14 cellular contexts compared by ENCODE assay signal in genomic region chr17:57242148-57242547, GRCh38. TPM values are rescaled to one million over a fixed set of nuclear protein-coding genes. Genes with fewer than 3 reads are reported as not detected.
A peak's percentile ranks its signal among the peaks of the same experiment; 100 is the strongest.
DNase-seq lines count a peak whose midpoint lies in the region; ATAC-seq lines count a peak whose summit lies in the region.
"Had no signal": no experiment of that assay in that cellular context is flagged by ENCODE, and none has a peak within 500 bp of the region (broad histone marks: within the 10 kb centered on the region; RNA-seq: fewer than 3 reads in every experiment).

No MANE protein-coding gene starts in this region.

- H3K4me1 Mint-ChIP-seq in activated CD4-positive, alpha-beta T cell treated with anti-CD3 and anti-CD28 coated beads, Interleukin-2, amount 10 ng/mL, durations not matched to agents 24 days and 14 days, result peaks cover 7% of the 10 kb centered on the region
- H3K4me1 Mint-ChIP-seq: activated B cell treated with CpG ODN at 0.5 μM for 24 hours; central memory CD8-positive, alpha-beta T cell had no signal

- H3K9me3 Mint-ChIP-seq in activated CD4-positive, alpha-beta T cell treated with anti-CD3 and anti-CD28 coated beads, Interleukin-2, amount 10 ng/mL, durations not matched to agents 24 days and 14 days, result no peaks in the 10 kb centered on the region
- H3K9me3 Mint-ChIP-seq: activated B cell treated with CpG ODN at 0.5 μM for 24 hours; central memory CD8-positive, alpha-beta T cell had no signal

- ATAC-seq in left cardiac atrium (peak; percentile 86 to 88), left lobe of liver (no peak), HG02970 (IDR thresholded peaks at IDR 0.05; ENCODE audit: low FRiP score, unreplicated experiment) (no peak)

- H3K27me3 Mint-ChIP-seq in activated CD4-positive, alpha-beta T cell treated with anti-CD3 and anti-CD28 coated beads, Interleukin-2, amount 10 ng/mL, durations not matched to agents 24 days and 14 days, result peaks cover 24% of the 10 kb centered on the region

- no peak overlapping the region for H3K27ac Mint-ChIP-seq in activated CD4-positive, alpha-beta T cell treated with anti-CD3 and anti-CD28 coated beads, Interleukin-2, amount 10 ng/mL, durations not matched to agents 24 days and 14 days
- H3K27ac Mint-ChIP-seq: activated B cell treated with CpG ODN at 0.5 μM for 24 hours had no signal

- H3K36me3 Mint-ChIP-seq in activated CD4-positive, alpha-beta T cell treated with anti-CD3 and anti-CD28 coated beads, Interleukin-2, amount 10 ng/mL, durations not matched to agents 24 days and 14 days (ENCODE audit: low read depth), result no peaks in the 10 kb centered on the region

- H3K4me3 Mint-ChIP-seq in activated CD4-positive, alpha-beta T cell treated with anti-CD3 and anti-CD28 coated beads, Interleukin-2, amount 10 ng/mL, durations not matched to agents 24 days and 14 days, result no peak overlapping the region
- H3K4me3 Mint-ChIP-seq: activated B cell treated with CpG ODN at 0.5 μM for 24 hours; central memory CD8-positive, alpha-beta T cell had no signal

- intact Hi-C loops in activated CD4-positive, alpha-beta T cell treated with anti-CD3 and anti-CD28 coated beads, Interleukin-2, amount 10 ng/mL, durations not matched to agents 24 days and 14 days (cut with micrococcal nuclease), result loop anchor here (2.0 to 10.0 kb wide), 2 partner anchors 273 to 505 kb away; no protein-coding TSS in a partner anchor
- intact Hi-C loops in left cardiac atrium (cut with DNase I), result loop anchor here (5.0 kb wide), 1 partner anchor 505 kb away; the partner anchor contains the start of gene CCDC182 (in 2 of the 2)

- peak; percentile 50 for DNase-seq in activated CD4-positive, alpha-beta T cell treated with anti-CD3 and anti-CD28 coated beads, Interleukin-2, amount 10 ng/mL, durations not matched to agents 24 days and 14 days
- DNase-seq in activated CD4-positive, alpha-beta T cell treated with anti-CD3 and anti-CD28 coated beads for 1 hour, result no peak
- peak; percentile 72 for DNase-seq in NCI-H69 (lab: John Stamatoyannopoulos, UW)
- DNase-seq in left cardiac atrium, result peak; percentile 29
- peak; percentile 39 for DNase-seq in smooth muscle cell of the brain vasculature (ENCODE audit: low read depth, low spot score)
- no peak for DNase-seq in NOMO-1 (lab: John Stamatoyannopoulos, UW; ENCODE audit: unreplicated experiment in 2 of 2)
- no peak for DNase-seq in left lobe of liver (ENCODE audit: low spot score)
- DNase-seq: activated B cell treated with CpG ODN at 0.5 μM for 24 hours, Caco-2, GOT3, Kasumi-1, T-helper 1 cell had no signal

RNA-seq across cellular contexts. Expression of gene MSI2, which starts 14.2 kb away (rescaled TPM):
- total RNA-seq in activated CD4-positive, alpha-beta T cell treated with anti-CD3 and anti-CD28 coated beads, Interleukin-2, amount 10 ng/mL, durations not matched to agents 24 days and 14 days, result 171 and 172 TPM in 2 replicates
- total RNA-seq in left cardiac atrium, result 10 to 100 TPM; 84.1 to 95.5 TPM
- total RNA-seq in left lobe of liver, result 24.2 TPM

Comparison
In these comparisons a context has a peak if more than half of its experiments do, and no peak if none do; other contexts are left out.
1. DNase-seq: peak in activated CD4-positive, alpha-beta T cell treated with anti-CD3 and anti-CD28 coated beads, Interleukin-2, amount 10 ng/mL, durations not matched to agents 24 days and 14 days (single experiment), NCI-H69 (single experiment), left cardiac atrium (single experiment) and smooth muscle cell of the brain vasculature (single experiment); none in activated CD4-positive, alpha-beta T cell treated with anti-CD3 and anti-CD28 coated beads for 1 hour (single experiment), NOMO-1 (0 of 2) and left lobe of liver (single experiment).
2. ATAC-seq: peak in left cardiac atrium (2 of 2); none in left lobe of liver (single experiment) and HG02970 (single experiment).